Comparison of ENCODE assay signal across 11 cellular contexts in the genomic region with DNA sequence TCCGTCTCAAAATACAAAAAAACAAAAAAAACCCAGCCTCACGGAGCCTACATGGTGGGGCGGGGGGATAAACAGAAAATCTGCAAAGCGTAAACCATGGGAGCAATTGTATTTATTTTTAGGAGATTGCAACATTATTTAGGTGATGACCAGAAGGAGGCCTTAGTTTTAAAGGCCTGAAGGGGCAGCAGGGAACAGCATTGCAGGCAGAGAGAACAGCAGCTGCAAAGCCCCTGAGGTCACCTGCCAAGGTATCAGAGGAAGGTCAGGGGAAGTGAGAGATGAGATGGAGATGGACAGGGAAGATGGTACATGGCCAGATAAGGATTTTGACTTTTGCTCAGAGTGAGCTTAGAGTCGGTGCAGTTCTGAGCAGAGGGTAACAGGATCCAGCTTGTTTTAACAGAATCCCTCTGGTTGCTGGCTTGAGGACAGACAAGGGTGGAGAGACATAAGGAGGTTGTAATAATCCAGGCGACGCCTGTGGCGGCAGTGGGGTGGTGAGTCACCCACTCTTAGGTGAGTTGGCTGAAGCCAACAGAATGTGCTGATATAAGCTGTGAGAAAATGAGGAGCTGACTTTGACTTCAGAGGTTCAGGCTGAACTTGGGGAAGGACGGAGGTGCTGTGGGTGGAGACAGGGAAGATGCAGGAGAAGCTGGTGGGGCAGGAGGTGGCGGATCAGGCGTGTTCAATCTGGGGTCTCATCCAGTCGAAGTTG.
DNase-seq lines count a peak whose midpoint lies in the region; ATAC-seq and TF ChIP-seq lines count a peak whose summit lies in the region.
"Had no signal": no experiment of that assay in that cellular context is flagged by ENCODE, and none has a peak within 500 bp of the region (broad histone marks: within the 10 kb centered on the region; RNA-seq: fewer than 3 reads in every experiment).

No MANE protein-coding gene starts in this region.

- peak; percentile 63 for DNase-seq in ELR (ENCODE audit: low read depth)
- peak; percentile 59 for DNase-seq in PC-3
- peak; percentile 71 for DNase-seq in prostate gland (ENCODE audit: low spot score)
- DNase-seq in SKM-1 (lab: John Stamatoyannopoulos, UW; ENCODE audit: unreplicated experiment) = no peak
- DNase-seq in NCI-H446 (lab: John Stamatoyannopoulos, UW) = no peak
- DNase-seq: activated gamma-delta T cell, NCI-H510A treated with DMSO at 0.1 percent for 48 hours, sigmoid colon had no signal

- no peaks in the 10 kb centered on the region for H4K20me1 ChIP-seq in PC-3 (ENCODE audit: low read length)

- no peaks in the 10 kb centered on the region for H3K9me2 ChIP-seq in PC-3 (replicated peaks; ENCODE audit: low read length)

- H3K4me2 ChIP-seq in PC-3 (ENCODE audit: low read length) = no peak overlapping the region

- POLR2A ChIA-PET in PC-3 (lab: Charles Lee; ENCODE audit: unreplicated experiment) = interaction anchor here (0.6 kb wide), 1 partner anchor 82 kb away, joined by 19 read pairs; the partner anchor contains the start of gene GTF2I

- CTCF ChIA-PET in PC-3 (lab: Charles Lee) = interaction anchor here (0.6 to 1.2 kb wide), 2 partner anchors 9 to 835 kb away, joined by 4 to 5 read pairs; no protein-coding TSS in a partner anchor

- intact Hi-C loops in PC-3 (cut with micrococcal nuclease) (no loop called here), prostate gland (cut with DNase I) (no loop called here)

- H3K36me3 ChIP-seq in PC-3 (ENCODE audit: low read depth, low read length) = no peaks in the 10 kb centered on the region
- no peaks in the 10 kb centered on the region for H3K36me3 ChIP-seq in prostate gland

- H3K27me3 ChIP-seq in PC-3 (ENCODE audit: low read length) = no peaks in the 10 kb centered on the region
- no peaks in the 10 kb centered on the region for H3K27me3 ChIP-seq in prostate gland (replicated peaks; ENCODE audit: insufficient read depth)
- H3K27me3 ChIP-seq: sigmoid colon had no signal

- WGBS in prostate gland = 62% methylated on average over 12 of the region's 12 CpGs

- no peak overlapping the region for H3K9ac ChIP-seq in PC-3 (ENCODE audit: low read length)

- H3K4me1 ChIP-seq in PC-3 (ENCODE audit: insufficient read depth, low read length) (peaks cover 8% of the 10 kb centered on the region), prostate gland (replicated peaks) (no peaks in the 10 kb centered on the region)

- H3K4me3 ChIP-seq in PC-3 (ENCODE audit: low read length) (no peak overlapping the region), prostate gland (no peak overlapping the region)
- H3K4me3 ChIP-seq: sigmoid colon had no signal

- H3F3A ChIP-seq in PC-3 (ENCODE audit: low read length, unreplicated experiment) = no peaks in the 10 kb centered on the region

- no TSS peak for BruUV-seq in PC-3 (replicated peaks; lab: Mats Ljungman, UMichigan)

- H2AFZ ChIP-seq in PC-3 (ENCODE audit: low read length) = no peak overlapping the region

- ATAC-seq in PC-3 = peak; percentile 92
- peak; percentile 91 for ATAC-seq in esophagus mucosa
- no peak for ATAC-seq in GM21528 (IDR thresholded peaks at IDR 0.05; ENCODE audit: low FRiP score, unreplicated experiment)
- no peak for ATAC-seq in GM21619 (IDR thresholded peaks at IDR 0.05; ENCODE audit: unreplicated experiment)

- H3K9me3 ChIP-seq in PC-3 (ENCODE audit: low read length) = no peaks in the 10 kb centered on the region
- no peaks in the 10 kb centered on the region for H3K9me3 ChIP-seq in prostate gland
- H3K9me3 ChIP-seq: sigmoid colon had no signal

- no peak for TF ChIP-seq POLR2A in prostate gland (IDR thresholded peaks at IDR 0.05)

- H3K27ac ChIP-seq in PC-3 (ENCODE audit: low read length) = no peak overlapping the region
- H3K27ac ChIP-seq in prostate gland = no peak overlapping the region
- H3K27ac ChIP-seq: sigmoid colon had no signal

- TF ChIP-seq CTCF in PC-3 (conservative IDR thresholded peaks at IDR 0.05; ENCODE audit: low read depth, low read length) (no peak), prostate gland (IDR thresholded peaks at IDR 0.05) (peak in 2 of 4 experiments; percentile 5 to 10)

- H3K79me2 ChIP-seq in PC-3 (ENCODE audit: low read length) = no peaks in the 10 kb centered on the region

Comparison
In these comparisons a context has a peak if more than half of its experiments do, and no peak if none do; other contexts are left out.
1. DNase-seq: peak in ELR (single experiment), PC-3 (single experiment) and prostate gland (single experiment); none in SKM-1 (single experiment) and NCI-H446 (0 of 2).
2. ATAC-seq: peak in PC-3 (single experiment) and esophagus mucosa (single experiment); none in GM21528 (single experiment) and GM21619 (single experiment).